22 cellular contexts compared by ENCODE assay signal in the genomic region with DNA sequence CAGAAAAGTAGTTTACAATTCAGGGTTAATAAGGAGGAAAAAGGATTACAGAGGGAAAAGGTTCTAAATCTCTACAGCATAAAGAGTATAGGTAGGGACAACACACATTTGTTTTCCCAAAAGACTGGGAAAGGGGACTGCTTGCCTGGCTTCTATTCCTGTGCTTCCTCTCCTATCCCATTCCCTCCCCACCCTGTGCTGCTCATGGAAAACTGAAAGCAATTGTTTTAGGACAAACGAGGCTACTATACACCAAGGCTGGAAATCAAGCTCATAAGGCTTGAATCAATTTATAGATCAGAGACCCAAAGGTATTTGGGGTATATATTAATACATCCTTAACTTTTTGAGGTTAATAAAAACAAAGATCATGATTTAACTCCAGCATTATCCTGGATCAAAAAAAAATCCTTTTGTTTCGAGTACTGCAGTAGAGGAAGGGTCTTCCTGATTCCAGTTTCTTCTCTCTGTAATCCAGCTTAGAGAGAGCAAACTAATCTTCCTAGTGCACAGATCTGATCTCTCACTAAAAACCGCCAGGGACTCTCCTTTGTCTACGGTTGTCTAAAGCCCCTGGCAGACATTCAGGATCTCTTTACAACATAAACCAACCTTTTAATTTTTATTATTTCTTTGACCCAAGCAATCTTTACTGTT. TPM values are rescaled to one million over a fixed set of nuclear protein-coding genes. Genes with fewer than 3 reads are reported as not detected.
A peak's percentile ranks its signal among the peaks of the same experiment; 100 is the strongest.
DNase-seq lines count a peak whose midpoint lies in the region; ATAC-seq and TF ChIP-seq lines count a peak whose summit lies in the region.
"Had no signal": no experiment of that assay in that cellular context is flagged by ENCODE, and none has a peak within 500 bp of the region (broad histone marks: within the 10 kb centered on the region; RNA-seq: fewer than 3 reads in every experiment).

No MANE protein-coding gene starts in this region.

- DNase-seq in WERI-Rb-1 (peak; percentile 43), mesothelial cell of epicardium (ENCODE audit: low spot score in 2 of 2, unreplicated experiment in 2 of 2) (no peak), DMS114 treated with DMSO at 0.1 percent for 48 hours (lab: John Stamatoyannopoulos, UW; ENCODE audit: unreplicated experiment) (no peak), NCI-H128 (lab: John Stamatoyannopoulos, UW; ENCODE audit: unreplicated experiment) (no peak)
- DNase-seq: Caco-2; CD4-positive, CD25-positive, alpha-beta regulatory T cell; DMS79; GM23248; HCEC 1CT; IMR-90; Karpas-422; MM.1S; NCI-H1105 treated with DMSO at 0.1 percent for 48 hours; NCI-H187; NCI-H446 treated with DMSO at 0.1 percent for 48 hours; PC-3 had no signal

- no peak for TF ChIP-seq CTCF in WERI-Rb-1 (IDR thresholded peaks at IDR 0.05; ENCODE audit: low read depth, low read length)
- no peak for TF ChIP-seq CTCF in mesothelial cell of epicardium (IDR thresholded peaks at IDR 0.05; ENCODE audit: unreplicated experiment)

- no peaks in the 10 kb centered on the region for H3K27me3 Mint-ChIP-seq in mesothelial cell of epicardium (ENCODE audit: low read depth)
- H3K27me3 Mint-ChIP-seq: B cell had no signal

- H3K9me3 ChIP-seq in WERI-Rb-1 (ENCODE audit: severe bottlenecking), result no peaks in the 10 kb centered on the region
- H3K9me3 ChIP-seq: Caco-2 had no signal

- H3K36me3 Mint-ChIP-seq in mesothelial cell of epicardium, result peaks cover 30% of the 10 kb centered on the region

- peak overlapping the region; percentile 75 for H3K27ac Mint-ChIP-seq in mesothelial cell of epicardium
- H3K27ac Mint-ChIP-seq: B cell; CD4-positive, CD25-positive, alpha-beta regulatory T cell had no signal

- H3K4me3 ChIP-seq in WERI-Rb-1 (ENCODE audit: low read depth, low read length), result peak overlapping the region; percentile 11; the same call in 1 of the 2 replicates
- H3K4me3 ChIP-seq: GM23248 had no signal

- no peaks in the 10 kb centered on the region for H3K9me3 Mint-ChIP-seq in mesothelial cell of epicardium
- H3K9me3 Mint-ChIP-seq: CD4-positive, CD25-positive, alpha-beta regulatory T cell had no signal

- peaks cover 8% of the 10 kb centered on the region for H3K36me3 ChIP-seq in WERI-Rb-1

- no peak overlapping the region for H3K4me3 Mint-ChIP-seq in mesothelial cell of epicardium
- H3K4me3 Mint-ChIP-seq: B cell; CD4-positive, CD25-positive, alpha-beta regulatory T cell had no signal

- no peaks in the 10 kb centered on the region for H3K27me3 ChIP-seq in WERI-Rb-1 (ENCODE audit: insufficient read depth, low read depth, severe bottlenecking)

- no peak for ATAC-seq in GM18519 (IDR thresholded peaks at IDR 0.05; ENCODE audit: low FRiP score, unreplicated experiment)

- peak overlapping the region; percentile 94 for H3K27ac ChIP-seq in WERI-Rb-1
- H3K27ac ChIP-seq in cingulate gyrus (ENCODE audit: low read depth, low read length), result peak overlapping the region; percentile 70
- peak overlapping the region; percentile 85 for H3K27ac ChIP-seq in temporal lobe (ENCODE audit: low read depth, low read length)
- H3K27ac ChIP-seq: GM23248, RWPE1 had no signal

- H3K4me1 Mint-ChIP-seq in mesothelial cell of epicardium, result peaks cover 48% of the 10 kb centered on the region

RNA-seq across cellular contexts. Expression of gene A3GALT2, which starts 37.3 kb away (rescaled TPM):
- total RNA-seq in mesothelial cell of epicardium (0.51 to 0.58 TPM (median 0.52 TPM) in 3 replicates), temporal lobe (not detected)
- total RNA-seq: B cell; Caco-2; CD4-positive, CD25-positive, alpha-beta regulatory T cell; GM23248; HT1080; IMR-90; PC-3 had no signal
